8 cellular contexts compared by ENCODE assay signal in genomic region chr10:96044686-96045085, GRCh38. TPM values are rescaled to one million over a fixed set of nuclear protein-coding genes. Genes with fewer than 3 reads are reported as not detected.
DNase-seq lines count a peak whose midpoint lies in the region; ATAC-seq and TF ChIP-seq lines count a peak whose summit lies in the region.

No MANE protein-coding gene starts in this region.

- H3K4me1 Mint-ChIP-seq in activated CD8-positive, alpha-beta memory T cell treated with anti-CD3 and anti-CD28 coated beads, Interleukin-2, amount 10 ng/mL, durations not matched to agents 7 days and 5 days = peaks cover 49% of the 10 kb centered on the region
- H3K4me1 Mint-ChIP-seq in osteocyte (ENCODE audit: unreplicated experiment) = peaks cover 22% of the 10 kb centered on the region

- no peak for TF ChIP-seq EP300 in esophagus muscularis mucosa (IDR thresholded peaks at IDR 0.05)

- no peak for ATAC-seq in activated CD8-positive, alpha-beta memory T cell treated with anti-CD3 and anti-CD28 coated beads, Interleukin-2, amount 10 ng/mL, durations not matched to agents 7 days and 5 days
- ATAC-seq in SK-N-SH treated with all-trans-retinoic acid at 6 μM for 48 hours = peak; percentile 3; the same call in 2 of the 3 replicates

- H3K27me3 Mint-ChIP-seq in activated CD8-positive, alpha-beta memory T cell treated with anti-CD3 and anti-CD28 coated beads, Interleukin-2, amount 10 ng/mL, durations not matched to agents 7 days and 5 days = no peaks in the 10 kb centered on the region
- no peaks in the 10 kb centered on the region for H3K27me3 Mint-ChIP-seq in osteocyte (ENCODE audit: unreplicated experiment)

- TF ChIP-seq CTCF in esophagus muscularis mucosa (IDR thresholded peaks at IDR 0.05) (no peak), osteocyte (IDR thresholded peaks at IDR 0.05) (no peak)

- no peak for DNase-seq in activated CD8-positive, alpha-beta memory T cell treated with anti-CD3 and anti-CD28 coated beads, Interleukin-2, amount 10 ng/mL, durations not matched to agents 7 days and 5 days
- DNase-seq in activated CD8-positive, alpha-beta memory T cell treated with anti-CD3 and anti-CD28 coated beads, Interleukin-2, amount 50 U/mL, for 48 hours = no peak
- no peak for DNase-seq in esophagus muscularis mucosa (ENCODE audit: extremely low spot score)
- DNase-seq in osteocyte (ENCODE audit: extremely low spot score, unreplicated experiment) = no peak
- no peak for DNase-seq in DMS153 treated with DMSO at 0.1 percent for 48 hours (lab: John Stamatoyannopoulos, UW; ENCODE audit: unreplicated experiment)
- no peak for DNase-seq in stimulated activated CD4-positive, alpha-beta T cell treated with anti-CD3 and anti-CD28 coated beads, Interleukin-4, amount 100 ng/mL, for 24 hours
- DNase-seq in hepatic stellate cell (ENCODE audit: low spot score) = no peak

- H3K9me3 ChIP-seq in esophagus muscularis mucosa = no peaks in the 10 kb centered on the region

- intact Hi-C loops in esophagus muscularis mucosa (cut with DNase I) = loop anchor here (5.0 kb wide), 1 partner anchor 48 kb away; no protein-coding TSS in a partner anchor

- CTCF ChIA-PET in activated CD8-positive, alpha-beta memory T cell treated with anti-CD3 and anti-CD28 coated beads, Interleukin-2, amount 10 ng/mL, durations not matched to agents 7 days and 5 days (lab: Charles Lee) = no interaction called here

- peak overlapping the region; percentile 73 to 92 (median 82) for H3K4me3 ChIP-seq in esophagus muscularis mucosa

- peaks cover 19 to 25% (median 22%) of the 10 kb centered on the region in 4 donors for H3K4me1 ChIP-seq in esophagus muscularis mucosa

- WGBS in esophagus muscularis mucosa = 38% methylated on average over 9 of the region's 9 CpGs

- peak overlapping the region; percentile 84 to 94 (median 92) for H3K27ac ChIP-seq in esophagus muscularis mucosa (replicated peaks in 1 of 4)

- H3K27me3 ChIP-seq in esophagus muscularis mucosa = no peaks in the 10 kb centered on the region

- H3K27ac Mint-ChIP-seq in activated CD8-positive, alpha-beta memory T cell treated with anti-CD3 and anti-CD28 coated beads, Interleukin-2, amount 10 ng/mL, durations not matched to agents 7 days and 5 days = peak overlapping the region; percentile 81
- peak overlapping the region; percentile 93 for H3K27ac Mint-ChIP-seq in osteocyte (ENCODE audit: unreplicated experiment)

- H3K36me3 ChIP-seq in esophagus muscularis mucosa = peaks cover 0 to 15% (median 1%) of the 10 kb centered on the region in 4 donors

- no peak for TF ChIP-seq POLR2A in esophagus muscularis mucosa (IDR thresholded peaks at IDR 0.05; ENCODE audit: low read depth)

- H3K4me3 Mint-ChIP-seq in activated CD8-positive, alpha-beta memory T cell treated with anti-CD3 and anti-CD28 coated beads, Interleukin-2, amount 10 ng/mL, durations not matched to agents 7 days and 5 days = peak overlapping the region; percentile 89
- peak overlapping the region; percentile 94 for H3K4me3 Mint-ChIP-seq in osteocyte (ENCODE audit: unreplicated experiment)

- H3K36me3 Mint-ChIP-seq in activated CD8-positive, alpha-beta memory T cell treated with anti-CD3 and anti-CD28 coated beads, Interleukin-2, amount 10 ng/mL, durations not matched to agents 7 days and 5 days = peaks cover 12% of the 10 kb centered on the region
- peaks cover 8% of the 10 kb centered on the region for H3K36me3 Mint-ChIP-seq in osteocyte (ENCODE audit: unreplicated experiment)

- H3K9me3 Mint-ChIP-seq in activated CD8-positive, alpha-beta memory T cell treated with anti-CD3 and anti-CD28 coated beads, Interleukin-2, amount 10 ng/mL, durations not matched to agents 7 days and 5 days (ENCODE audit: low read depth) = no peaks in the 10 kb centered on the region
- no peaks in the 10 kb centered on the region for H3K9me3 Mint-ChIP-seq in osteocyte (ENCODE audit: unreplicated experiment)

TF ChIP-seq in SK-N-SH treated with all-trans-retinoic acid at 6 μM for 48 hours, 23 proteins besides CTCF, POLR2A, EP300 and RAD21:
- TF ChIP-seq PPARA (CRISPR knock-in tag; IDR thresholded peaks at IDR 0.05; ENCODE audit: borderline replicate concordance) = no peak
- no peak for TF ChIP-seq RARB (CRISPR knock-in tag; IDR thresholded peaks at IDR 0.05)
- TF ChIP-seq ISL1 (CRISPR knock-in tag; IDR thresholded peaks at IDR 0.05) = no peak
- no peak for TF ChIP-seq CSRNP3 (CRISPR knock-in tag; IDR thresholded peaks at IDR 0.05)
- TF ChIP-seq GLIS3 (CRISPR knock-in tag; IDR thresholded peaks at IDR 0.05) = no peak
- TF ChIP-seq OSR1 (CRISPR knock-in tag; IDR thresholded peaks at IDR 0.05) = no peak
- no peak for TF ChIP-seq ARNTL (CRISPR knock-in tag; IDR thresholded peaks at IDR 0.05; ENCODE audit: borderline replicate concordance, low read depth)
- TF ChIP-seq ESRRG (CRISPR knock-in tag; IDR thresholded peaks at IDR 0.05) = no peak

RNA-seq across cellular contexts. Expression of gene CCNJ, which starts 1.3 kb away (rescaled TPM):
- total RNA-seq in activated CD8-positive, alpha-beta memory T cell treated with anti-CD3 and anti-CD28 coated beads, Interleukin-2, amount 10 ng/mL, durations not matched to agents 7 days and 5 days = 1 to 10 TPM; 4.8 to 7.6 TPM
- total RNA-seq in esophagus muscularis mucosa (1 to 10 TPM; 3.8 to 5.3 (median 4.8) TPM), osteocyte (6.9 and 9.6 TPM in 2 replicates)
